Comparison of ENCODE assay signal across 17 cellular contexts in the genomic region with DNA sequence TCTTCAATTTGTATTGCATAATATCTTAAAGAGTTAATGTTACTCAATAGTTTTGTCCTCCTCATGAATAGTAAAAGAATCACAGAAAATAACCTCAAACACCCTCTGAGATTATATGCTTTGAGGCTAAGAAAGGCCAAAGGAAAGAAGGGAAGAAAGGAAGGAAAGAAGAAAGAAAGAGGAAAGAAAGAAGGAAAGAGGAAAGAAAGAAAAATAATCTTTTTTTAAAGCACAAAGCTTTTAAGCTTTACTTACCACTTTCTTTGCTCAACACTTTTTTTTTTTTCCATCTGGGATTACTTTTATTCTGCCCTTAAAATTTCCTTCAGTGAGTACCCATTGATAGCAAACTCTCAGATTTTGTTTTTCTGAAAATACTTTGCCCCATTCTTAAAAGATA.
DNase-seq lines count a peak whose midpoint lies in the region; ATAC-seq and TF ChIP-seq lines count a peak whose summit lies in the region.
"Had no signal": no experiment of that assay in that cellular context is flagged by ENCODE, and none has a peak within 500 bp of the region (broad histone marks: within the 10 kb centered on the region; RNA-seq: fewer than 3 reads in every experiment).

No MANE protein-coding gene starts in this region.

- H3K27ac Mint-ChIP-seq in activated T-cell treated with anti-CD3 and anti-CD28 coated beads, Interleukin-2, amount 50 U/mL, for 72 hours = peak overlapping the region; percentile 13
- H3K27ac Mint-ChIP-seq in GM23338 = no peak overlapping the region
- H3K27ac Mint-ChIP-seq: H9 had no signal

- H3K27me3 ChIP-seq in GM23338 (ENCODE audit: insufficient read depth) = no peaks in the 10 kb centered on the region
- no peaks in the 10 kb centered on the region for H3K27me3 ChIP-seq in smooth muscle cell (ENCODE audit: low read depth)

- H3K9ac ChIP-seq in smooth muscle cell (ENCODE audit: low read depth) = no peak overlapping the region
- H3K9ac ChIP-seq: GM23248 had no signal

- H3K9me3 Mint-ChIP-seq in activated T-cell treated with anti-CD3 and anti-CD28 coated beads, Interleukin-2, amount 50 U/mL, for 72 hours = no peaks in the 10 kb centered on the region
- peaks cover 7% of the 10 kb centered on the region; the same call in 2 of the 3 replicates for H3K9me3 Mint-ChIP-seq in GM23338

- H3K4me1 ChIP-seq in GM23338 (ENCODE audit: insufficient read depth) (0 out of 2 replicates have a peak, but pooled peaks cover 2% of the 10 kb centered on the region), smooth muscle cell (ENCODE audit: low read depth) (no peaks in the 10 kb centered on the region)

- no peaks in the 10 kb centered on the region for H3K9me3 ChIP-seq in smooth muscle cell (replicated peaks; ENCODE audit: low read depth)

- H3F3A ChIP-seq in GM23338 (replicated peaks; ENCODE audit: low read depth) (no peaks in the 10 kb centered on the region), smooth muscle cell (ENCODE audit: low read depth) (no peaks in the 10 kb centered on the region)

- no peaks in the 10 kb centered on the region for H3K36me3 ChIP-seq in GM23338 (ENCODE audit: insufficient read depth)
- no peaks in the 10 kb centered on the region for H3K36me3 ChIP-seq in smooth muscle cell (ENCODE audit: low read depth)

- TF ChIP-seq CTCF in GM23338 (conservative IDR thresholded peaks at IDR 0.05; ENCODE audit: low read depth in 2 of 2) = no peak
- TF ChIP-seq CTCF in smooth muscle cell (IDR thresholded peaks at IDR 0.05; ENCODE audit: borderline replicate concordance, insufficient read depth, poor library complexity, severe bottlenecking) = no peak

- ATAC-seq in activated T-cell treated with anti-CD3 and anti-CD28 coated beads, Interleukin-2, amount 50 U/mL, for 72 hours (replicated peaks in 1 of 2) = no peak
- no peak for ATAC-seq in GM23338
- ATAC-seq: HCT116 had no signal

- H3K27ac ChIP-seq in GM23338 (ENCODE audit: low read depth) = no peak overlapping the region
- H3K27ac ChIP-seq in smooth muscle cell (ENCODE audit: low read depth) = no peak overlapping the region
- H3K27ac ChIP-seq: GM23248 had no signal

- no peak overlapping the region for H3K4me3 Mint-ChIP-seq in activated T-cell treated with anti-CD3 and anti-CD28 coated beads, Interleukin-2, amount 50 U/mL, for 72 hours
- no peak overlapping the region for H3K4me3 Mint-ChIP-seq in GM23338

- peaks cover 37% of the 10 kb centered on the region for H3K79me2 ChIP-seq in GM23338 (replicated peaks; ENCODE audit: insufficient read depth)
- H3K79me2 ChIP-seq in smooth muscle cell (ENCODE audit: low read depth) = no peaks in the 10 kb centered on the region

- H3K4me1 Mint-ChIP-seq in activated T-cell treated with anti-CD3 and anti-CD28 coated beads, Interleukin-2, amount 50 U/mL, for 72 hours (ENCODE audit: low read depth) = peaks cover 15% of the 10 kb centered on the region
- H3K4me1 Mint-ChIP-seq in GM23338 = peaks cover 14% of the 10 kb centered on the region; the same call in 2 of the 3 replicates

- H3K4me3 ChIP-seq in GM23338 = peak overlapping the region; percentile 60
- H3K4me3 ChIP-seq in smooth muscle cell = no peak overlapping the region
- H3K4me3 ChIP-seq: GM23248 had no signal

- H4K20me1 ChIP-seq in GM23338 (replicated peaks; ENCODE audit: insufficient read depth) (no peaks in the 10 kb centered on the region), smooth muscle cell (ENCODE audit: low read depth) (no peaks in the 10 kb centered on the region)

- H2AFZ ChIP-seq in GM23338 (no peak overlapping the region), smooth muscle cell (ENCODE audit: low read depth) (peak overlapping the region; percentile 25)
- H2AFZ ChIP-seq: GM23248 had no signal

- H3K4me2 ChIP-seq in GM23338 = no peak overlapping the region
- H3K4me2 ChIP-seq in smooth muscle cell = no peak overlapping the region

- H3K36me3 Mint-ChIP-seq in activated T-cell treated with anti-CD3 and anti-CD28 coated beads, Interleukin-2, amount 50 U/mL, for 72 hours (ENCODE audit: insufficient read depth in 2 of 2) = peaks cover 0 to 8% of the 10 kb centered on the region in 2 donors
- H3K36me3 Mint-ChIP-seq in GM23338 (ENCODE audit: low read depth) = no peaks in the 10 kb centered on the region; the same call in 2 of the 3 replicates

- no peak for DNase-seq in activated T-cell treated with anti-CD3 and anti-CD28 coated beads, Interleukin-2, amount 50 U/mL, for 72 hours
- no peak for DNase-seq in activated T-cell treated with anti-CD3 and anti-CD28 coated beads, Interleukin-2, amount 50 U/mL, for 48 hours
- DNase-seq in GM23338 (ENCODE audit: low spot score) = no peak
- DNase-seq in MV-4-11 (lab: John Stamatoyannopoulos, UW) = peak; percentile 13
- DNase-seq in smooth muscle cell (lab: John Stamatoyannopoulos, UW; ENCODE audit: unreplicated experiment) = no peak
- DNase-seq in SKM-1 treated with dmso at 0.1 percent for 144 hours (lab: John Stamatoyannopoulos, UW; ENCODE audit: unreplicated experiment) = no peak
- DNase-seq in kidney tubule cell (ENCODE audit: low spot score) = no peak
- DNase-seq: 8988T; C1 segment of cervical spinal cord; Calu3; CD4-positive, alpha-beta memory T cell; COR-L47; DMS79 treated with DMSO at 0.1 percent for 48 hours; GF-D8; GM23248 had no signal

- H3K27me3 Mint-ChIP-seq in activated T-cell treated with anti-CD3 and anti-CD28 coated beads, Interleukin-2, amount 50 U/mL, for 72 hours (ENCODE audit: low read depth) = no peaks in the 10 kb centered on the region
- H3K27me3 Mint-ChIP-seq in GM23338 (ENCODE audit: insufficient read depth, low read depth, poor library complexity) = peaks cover 6% of the 10 kb centered on the region

- no peaks in the 10 kb centered on the region for H3K9me2 ChIP-seq in GM23338 (ENCODE audit: insufficient read depth)

TF ChIP-seq in GM23338, 12 proteins besides CTCF, POLR2A, EP300 and RAD21:
- TF ChIP-seq, protein P1, sequence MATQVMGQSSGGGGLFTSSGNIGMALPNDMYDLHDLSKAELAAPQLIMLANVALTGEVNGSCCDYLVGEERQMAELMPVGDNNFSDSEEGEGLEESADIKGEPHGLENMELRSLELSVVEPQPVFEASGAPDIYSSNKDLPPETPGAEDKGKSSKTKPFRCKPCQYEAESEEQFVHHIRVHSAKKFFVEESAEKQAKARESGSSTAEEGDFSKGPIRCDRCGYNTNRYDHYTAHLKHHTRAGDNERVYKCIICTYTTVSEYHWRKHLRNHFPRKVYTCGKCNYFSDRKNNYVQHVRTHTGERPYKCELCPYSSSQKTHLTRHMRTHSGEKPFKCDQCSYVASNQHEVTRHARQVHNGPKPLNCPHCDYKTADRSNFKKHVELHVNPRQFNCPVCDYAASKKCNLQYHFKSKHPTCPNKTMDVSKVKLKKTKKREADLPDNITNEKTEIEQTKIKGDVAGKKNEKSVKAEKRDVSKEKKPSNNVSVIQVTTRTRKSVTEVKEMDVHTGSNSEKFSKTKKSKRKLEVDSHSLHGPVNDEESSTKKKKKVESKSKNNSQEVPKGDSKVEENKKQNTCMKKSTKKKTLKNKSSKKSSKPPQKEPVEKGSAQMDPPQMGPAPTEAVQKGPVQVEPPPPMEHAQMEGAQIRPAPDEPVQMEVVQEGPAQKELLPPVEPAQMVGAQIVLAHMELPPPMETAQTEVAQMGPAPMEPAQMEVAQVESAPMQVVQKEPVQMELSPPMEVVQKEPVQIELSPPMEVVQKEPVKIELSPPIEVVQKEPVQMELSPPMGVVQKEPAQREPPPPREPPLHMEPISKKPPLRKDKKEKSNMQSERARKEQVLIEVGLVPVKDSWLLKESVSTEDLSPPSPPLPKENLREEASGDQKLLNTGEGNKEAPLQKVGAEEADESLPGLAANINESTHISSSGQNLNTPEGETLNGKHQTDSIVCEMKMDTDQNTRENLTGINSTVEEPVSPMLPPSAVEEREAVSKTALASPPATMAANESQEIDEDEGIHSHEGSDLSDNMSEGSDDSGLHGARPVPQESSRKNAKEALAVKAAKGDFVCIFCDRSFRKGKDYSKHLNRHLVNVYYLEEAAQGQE (IDR thresholded peaks at IDR 0.05; ENCODE audit: unreplicated experiment) = no peak
- TF ChIP-seq POLR2AphosphoS5 (IDR thresholded peaks at IDR 0.05; ENCODE audit: low read depth) (no peak), EZH2phosphoT487 (IDR thresholded peaks at IDR 0.05; ENCODE audit: unreplicated experiment) (no peak)
